Comparison of ENCODE assay signal across 8 cellular contexts in the genomic region with DNA sequence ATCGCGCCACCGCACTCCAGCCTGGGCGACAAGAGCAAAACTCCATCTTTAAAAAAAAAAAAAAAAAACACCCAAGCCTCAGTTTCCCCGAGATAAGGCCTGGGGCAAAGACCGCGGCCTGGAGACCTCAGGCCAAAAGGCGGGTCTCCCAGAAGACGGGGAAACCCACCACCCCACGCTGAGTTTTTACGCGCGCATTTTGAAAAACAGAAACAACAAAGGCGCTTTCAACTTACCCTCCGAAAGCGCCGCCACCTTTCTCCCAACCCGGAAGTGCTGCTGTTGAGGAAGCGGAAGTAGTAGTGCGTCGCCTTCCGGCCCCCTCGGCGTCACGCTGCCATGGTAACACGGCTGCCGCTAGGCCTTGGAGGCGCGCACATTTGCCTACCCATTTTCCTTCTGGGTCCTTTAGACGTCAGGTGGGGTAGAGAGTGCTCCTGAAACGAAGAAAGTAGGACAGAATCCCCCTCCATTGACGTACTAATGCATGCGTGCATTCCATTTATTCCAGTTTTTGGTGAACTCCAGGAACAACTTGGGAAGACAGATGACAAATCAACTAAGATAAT. TPM values are rescaled to one million over a fixed set of nuclear protein-coding genes. Genes with fewer than 3 reads are reported as not detected.
DNase-seq lines count a peak whose midpoint lies in the region; ATAC-seq and TF ChIP-seq lines count a peak whose summit lies in the region.

TTF1 (minus strand) TSS at position 287 of the 569 bp plus-strand sequence. CDS start 4,019 bp downstream, outside the sequence.

- no peak for TF ChIP-seq CTCF in Peyer's patch (IDR thresholded peaks at IDR 0.05)
- TF ChIP-seq CTCF in esophagus squamous epithelium (IDR thresholded peaks at IDR 0.05): no peak

- peak within 1 kb of the TSS; percentile 77 for H3K4me2 ChIP-seq in Karpas-422 (ENCODE audit: low read depth, low read length, poor library complexity, severe bottlenecking)

- H3K9me3 ChIP-seq in Karpas-422 (ENCODE audit: low read length): no peaks in the 10 kb centered on the region
- H3K9me3 ChIP-seq in Peyer's patch: no peaks in the 10 kb centered on the region
- no peaks in the 10 kb centered on the region for H3K9me3 ChIP-seq in esophagus squamous epithelium

- intact Hi-C loops in esophagus squamous epithelium (cut with DNase I): no loop called here

- peak within 1 kb of the TSS; percentile 70 for H3K9ac ChIP-seq in Karpas-422 (ENCODE audit: low read length)

- DNase-seq in DMS153 treated with DMSO at 0.1 percent for 48 hours (lab: John Stamatoyannopoulos, UW; ENCODE audit: unreplicated experiment) (peak; percentile 74), Karpas-422 (peak; percentile 99), Peyer's patch (peak; percentile 90 to 97 (median 92)), esophagus squamous epithelium (lab: John Stamatoyannopoulos, UW) (peak; percentile 76), myocyte (ENCODE audit: low read depth) (peak; percentile 92)
- peak; percentile 92 for DNase-seq in activated T-cell treated with anti-CD3 and anti-CD28 coated beads, Interleukin-2, amount 50 U/mL, for 4 hours
- DNase-seq in stimulated activated CD8-positive, alpha-beta memory T cell treated with anti-CD3 and anti-CD28 coated beads, Interleukin-7, amount 100 ng/mL, for 24 hours (ENCODE audit: low read depth): peak; percentile 85

- H3K36me3 ChIP-seq in Karpas-422 (ENCODE audit: insufficient read depth, low read length) (peaks cover 8% of the 10 kb centered on the region; the same call in 1 of the 2 replicates), Peyer's patch (peaks cover 0 to 14% (median 0%) of the 10 kb centered on the region in 3 donors), esophagus squamous epithelium (peaks cover 0 to 19% (median 0%) of the 10 kb centered on the region in 3 donors)

- H3K4me1 ChIP-seq in Karpas-422 (ENCODE audit: low read length) (peaks cover 39% of the 10 kb centered on the region), Peyer's patch (peaks cover 0 to 35% (median 11%) of the 10 kb centered on the region in 4 donors), esophagus squamous epithelium (peaks cover 27 to 56% (median 33%) of the 10 kb centered on the region in 3 donors)

- peak; percentile 80 for ATAC-seq in GM21825 (IDR thresholded peaks at IDR 0.05; ENCODE audit: unreplicated experiment)
- peak; percentile 82 to 88 for ATAC-seq in activated T-cell treated with anti-CD3 and anti-CD28 coated beads, Interleukin-2, amount 50 U/mL, for 4 hours

- H3K4me1 Mint-ChIP-seq in activated T-cell treated with anti-CD3 and anti-CD28 coated beads, Interleukin-2, amount 50 U/mL, for 4 hours (ENCODE audit: low read depth): peaks cover 59% of the 10 kb centered on the region

- H3K27me3 ChIP-seq in Karpas-422 (ENCODE audit: low read length) (no peaks in the 10 kb centered on the region), Peyer's patch (peaks cover 0 to 15% of the 10 kb centered on the region in 2 donors), esophagus squamous epithelium (peaks cover 0 to 25% (median 3%) of the 10 kb centered on the region in 4 donors)

- WGBS in esophagus squamous epithelium, 2 donors: 0 to 1% methylated on average over 16 to 32 of the region's 33 CpGs

- H3K4me3 ChIP-seq in Karpas-422 (ENCODE audit: low read length) (peak within 1 kb of the TSS; percentile 77), Peyer's patch (peak within 1 kb of the TSS; percentile 68 to 73 (median 71)), esophagus squamous epithelium (peak within 1 kb of the TSS; percentile 69 to 80 (median 71))

- peak within 1 kb of the TSS; percentile 47; the same call in 1 of the 2 replicates for H2AFZ ChIP-seq in Karpas-422 (ENCODE audit: low read length)

- H3K9me3 Mint-ChIP-seq in activated T-cell treated with anti-CD3 and anti-CD28 coated beads, Interleukin-2, amount 50 U/mL, for 4 hours: no peaks in the 10 kb centered on the region

- peaks cover 16% of the 10 kb centered on the region for H3K36me3 Mint-ChIP-seq in activated T-cell treated with anti-CD3 and anti-CD28 coated beads, Interleukin-2, amount 50 U/mL, for 4 hours (ENCODE audit: insufficient read depth)

- H3K27me3 Mint-ChIP-seq in activated T-cell treated with anti-CD3 and anti-CD28 coated beads, Interleukin-2, amount 50 U/mL, for 4 hours (ENCODE audit: low read depth): peaks cover 11% of the 10 kb centered on the region

- H3K4me3 Mint-ChIP-seq in activated T-cell treated with anti-CD3 and anti-CD28 coated beads, Interleukin-2, amount 50 U/mL, for 4 hours: peak within 1 kb of the TSS; percentile 91

- H3K79me2 ChIP-seq in Karpas-422 (ENCODE audit: low read length): peaks cover 45% of the 10 kb centered on the region

- no peaks in the 10 kb centered on the region for H3K9me2 ChIP-seq in Karpas-422 (replicated peaks; ENCODE audit: insufficient read depth, low read length)

- TF ChIP-seq POLR2A in Peyer's patch (IDR thresholded peaks at IDR 0.05): peak in 1 of 2 donors; percentile 27
- TF ChIP-seq POLR2A in esophagus squamous epithelium (IDR thresholded peaks at IDR 0.05): peak in 2 of 4 donors; percentile 16 to 43

- H3K27ac ChIP-seq in Karpas-422 (ENCODE audit: low read length) (0 out of 2 replicates have a peak within 1 kb of the TSS, but pooled peaks have one; percentile 26), Peyer's patch (peak within 1 kb of the TSS in 2 of 4 donors; percentile 55 to 77), esophagus squamous epithelium (peak within 1 kb of the TSS in 3 of 4 donors; percentile 76 to 82 (median 77))

- H4K20me1 ChIP-seq in Karpas-422 (ENCODE audit: insufficient read depth, low read depth, low read length): peaks cover 12% of the 10 kb centered on the region; the same call in 1 of the 2 replicates

RNA-seq across cellular contexts. Expression of gene TTF1, which starts in this region (rescaled TPM):
- total RNA-seq in Karpas-422 (2014; rRNA removed; shearing (Covaris generic); ENCODE audit: low replicate concordance): 7.0 and 10.2 TPM in 2 replicates
- total RNA-seq in Peyer's patch (10 to 100 TPM in 2 of 4 donors, 1 to 10 TPM in 2; 8.9 to 26.4 (median 9.9) TPM), esophagus squamous epithelium (10 to 100 TPM in 1 of 4 donors, 1 to 10 TPM in 3; 4.4 to 14.9 (median 8.1) TPM), myocyte (10.1 and 15.7 TPM in 2 replicates)
- 10 to 100 TPM; 24.9 to 27.7 (median 26.1) TPM for total RNA-seq in activated T-cell treated with anti-CD3 and anti-CD28 coated beads, Interleukin-2, amount 50 U/mL, for 4 hours
- polyA plus RNA-seq in myocyte (2012): 6.1 TPM
